Comparison of ENCODE assay signal across 8 cellular contexts in genomic region chrX:119757979-119758681, GRCh38. TPM values are rescaled to one million over a fixed set of nuclear protein-coding genes. Genes with fewer than 3 reads are reported as not detected.
DNase-seq lines count a peak whose midpoint lies in the region; ATAC-seq and TF ChIP-seq lines count a peak whose summit lies in the region.

TSS of gene SOWAHD (plus strand) at chrX:119758588. CDS start at chrX:119758668, 80 bp downstream.

- peak within 1 kb of the TSS; percentile 83 for H3K4me3 Mint-ChIP-seq in activated naive CD4-positive, alpha-beta T cell treated with anti-CD3 and anti-CD28 coated beads, Interleukin-2, amount 50 U/mL, for 24 hours

- H3K4me1 ChIP-seq in psoas muscle (no peaks in the 10 kb centered on the region), SJCRH30 (peaks cover 17% of the 10 kb centered on the region)

- peaks cover 38% of the 10 kb centered on the region for H3K4me1 Mint-ChIP-seq in activated naive CD4-positive, alpha-beta T cell treated with anti-CD3 and anti-CD28 coated beads, Interleukin-2, amount 50 U/mL, for 24 hours

- H3K27ac ChIP-seq in psoas muscle: no peak within 1 kb of the TSS
- H3K27ac ChIP-seq in SJCRH30: no peak within 1 kb of the TSS

- WGBS in psoas muscle, 3 donors: 1 to 28% (median 2%) methylated on average over 18 to 44 of the region's 51 CpGs

- no peak for TF ChIP-seq CTCF in psoas muscle (IDR thresholded peaks at IDR 0.05)

- peak within 1 kb of the TSS; percentile 77 for H3K27ac Mint-ChIP-seq in activated naive CD4-positive, alpha-beta T cell treated with anti-CD3 and anti-CD28 coated beads, Interleukin-2, amount 50 U/mL, for 24 hours

- intact Hi-C loops in left cardiac atrium (cut with DNase I) (no loop called here), psoas muscle (cut with DNase I) (loop anchor here in 1 of 2 donors (10.0 kb wide), 1 partner anchor 243 kb away; no protein-coding TSS in a partner anchor)

- H3K9me3 ChIP-seq in psoas muscle (no peaks in the 10 kb centered on the region), SJCRH30 (replicated peaks) (no peaks in the 10 kb centered on the region)

- no peaks in the 10 kb centered on the region for H3K9me3 Mint-ChIP-seq in activated naive CD4-positive, alpha-beta T cell treated with anti-CD3 and anti-CD28 coated beads, Interleukin-2, amount 50 U/mL, for 24 hours

- H3K27me3 ChIP-seq in psoas muscle (ENCODE audit: insufficient read depth in 3 of 3, low read length in 2 of 3) (peaks cover 0 to 26% (median 7%) of the 10 kb centered on the region in 3 donors), SJCRH30 (no peaks in the 10 kb centered on the region)

- H3K27me3 Mint-ChIP-seq in activated naive CD4-positive, alpha-beta T cell treated with anti-CD3 and anti-CD28 coated beads, Interleukin-2, amount 50 U/mL, for 24 hours: no peaks in the 10 kb centered on the region

- H3K36me3 ChIP-seq in psoas muscle (ENCODE audit: insufficient read depth in 1 of 2, low read depth in 1 of 2) (no peaks in the 10 kb centered on the region), SJCRH30 (no peaks in the 10 kb centered on the region)

- peak; percentile 24 to 46 for DNase-seq in NCI-H2081 (lab: John Stamatoyannopoulos, UW)
- no peak for DNase-seq in NCI-H2081 treated with DMSO at 0.1 percent for 48 hours (lab: John Stamatoyannopoulos, UW)
- peak; percentile 29 for DNase-seq in NCI-H510A treated with DMSO at 0.1 percent for 48 hours (lab: John Stamatoyannopoulos, UW)
- DNase-seq in left cardiac atrium: peak; percentile 40
- DNase-seq in psoas muscle: peak; percentile 34 to 57
- DNase-seq in SJCRH30: no peak
- no peak for DNase-seq in NCI-H187 (lab: John Stamatoyannopoulos, UW)

- H3K4me3 ChIP-seq in psoas muscle (peak within 1 kb of the TSS; percentile 61), SJCRH30 (no peak within 1 kb of the TSS)

- ATAC-seq in left cardiac atrium (peak; percentile 69 to 75), psoas muscle (peak in 3 of 4 donors; percentile 15 to 58 (median 31))

- no peaks in the 10 kb centered on the region for H3K36me3 Mint-ChIP-seq in activated naive CD4-positive, alpha-beta T cell treated with anti-CD3 and anti-CD28 coated beads, Interleukin-2, amount 50 U/mL, for 24 hours

RNA-seq across cellular contexts. Expression of gene SOWAHD, which starts in this region (rescaled TPM):
- total RNA-seq in left cardiac atrium (under 1 TPM; 0.16 to 0.32 TPM), psoas muscle (not detected)
- polyA plus RNA-seq in psoas muscle: under 1 TPM in 2 of 3 donors, not detected in 1; 0.03 TPM
- total RNA-seq in SJCRH30 (2014; rRNA removed; shearing (Covaris generic)): not detected in 2 replicates

Comparison
In these comparisons a context has a peak if more than half of its experiments do, and no peak if none do; other contexts are left out.
1. DNase-seq: peak in NCI-H2081 (2 of 2) and NCI-H510A treated with DMSO at 0.1 percent for 48 hours (single experiment); none in NCI-H2081 treated with DMSO at 0.1 percent for 48 hours (single experiment), SJCRH30 (0 of 2) and NCI-H187 (0 of 2).
2. Peak in DNase-seq and ATAC-seq in left cardiac atrium; RNA of the gene not detected or under 1 TPM.
3. Peak in DNase-seq, ATAC-seq and H3K4me3 ChIP-seq in psoas muscle; RNA of the gene not detected or under 1 TPM.